Comparison of ENCODE assay signal across 10 cellular contexts in the genomic region with DNA sequence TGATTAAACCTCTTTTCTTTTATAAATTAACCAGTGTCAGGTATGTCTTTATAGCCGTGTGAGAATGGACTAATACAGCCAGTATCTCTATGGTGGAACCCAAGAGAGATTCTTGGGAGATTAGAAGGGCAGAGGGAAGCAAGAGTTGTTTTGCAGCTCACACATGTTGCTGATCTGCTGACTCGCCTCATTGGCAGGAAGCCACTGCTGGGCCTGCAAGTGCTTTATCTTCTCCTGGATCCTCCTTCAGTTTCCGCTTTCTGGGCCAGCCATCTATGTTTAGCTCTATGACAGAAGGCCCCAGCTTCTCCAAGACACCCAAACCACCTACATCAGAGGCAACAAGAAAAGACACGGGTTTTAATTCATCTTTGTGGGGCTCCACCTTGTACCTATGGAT. TPM values are rescaled to one million over a fixed set of nuclear protein-coding genes. Genes with fewer than 3 reads are reported as not detected.
DNase-seq lines count a peak whose midpoint lies in the region; ATAC-seq and TF ChIP-seq lines count a peak whose summit lies in the region.
"Had no signal": no experiment of that assay in that cellular context is flagged by ENCODE, and none has a peak within 500 bp of the region (broad histone marks: within the 10 kb centered on the region; RNA-seq: fewer than 3 reads in every experiment).

No MANE protein-coding gene starts in this region.

- peak overlapping the region; percentile 45 for H2AFZ ChIP-seq in osteoblast (ENCODE audit: low read length)

- TF ChIP-seq CTCF in fibroblast of mammary gland (conservative IDR thresholded peaks at IDR 0.05; ENCODE audit: control insufficient read depth, insufficient read depth, low read depth, low read length) (no peak), osteoblast (IDR thresholded peaks at IDR 0.05; ENCODE audit: extremely low read depth, low read depth, low read length) (no peak)

- no peaks in the 10 kb centered on the region for H3K36me3 ChIP-seq in osteoblast (ENCODE audit: insufficient read depth, low read length)

- peaks cover 6% of the 10 kb centered on the region for H3K27me3 Mint-ChIP-seq in activated CD4-positive, alpha-beta T cell treated with anti-CD3 and anti-CD28 coated beads, Interleukin-2, amount 10 ng/mL, durations not matched to agents 24 days and 14 days

- intact Hi-C loops in activated CD4-positive, alpha-beta T cell treated with anti-CD3 and anti-CD28 coated beads, Interleukin-2, amount 10 ng/mL, durations not matched to agents 24 days and 14 days (cut with micrococcal nuclease) = no loop called here

- no peaks in the 10 kb centered on the region for H3K27me3 ChIP-seq in osteoblast (ENCODE audit: insufficient read depth, low read length)

- H3K4me3 ChIP-seq in fibroblast of mammary gland (ENCODE audit: control insufficient read depth, low read depth, low read length) (no peak overlapping the region), osteoblast (ENCODE audit: insufficient read depth, low read length) (no peak overlapping the region)

- H3K4me1 ChIP-seq in osteoblast (ENCODE audit: insufficient read depth, low read length) = peaks cover 7% of the 10 kb centered on the region

- H3K9me3 Mint-ChIP-seq in activated CD4-positive, alpha-beta T cell treated with anti-CD3 and anti-CD28 coated beads, Interleukin-2, amount 10 ng/mL, durations not matched to agents 24 days and 14 days = peaks cover 5% of the 10 kb centered on the region

- H3K4me1 Mint-ChIP-seq in activated CD4-positive, alpha-beta T cell treated with anti-CD3 and anti-CD28 coated beads, Interleukin-2, amount 10 ng/mL, durations not matched to agents 24 days and 14 days = no peaks in the 10 kb centered on the region

- ATAC-seq in GM19455 (IDR thresholded peaks at IDR 0.05; ENCODE audit: unreplicated experiment) (no peak), GM21529 (IDR thresholded peaks at IDR 0.05; ENCODE audit: unreplicated experiment) (no peak)

- H4K20me1 ChIP-seq in osteoblast (ENCODE audit: insufficient read depth, low read length) = no peaks in the 10 kb centered on the region

- no peaks in the 10 kb centered on the region for H3K36me3 Mint-ChIP-seq in activated CD4-positive, alpha-beta T cell treated with anti-CD3 and anti-CD28 coated beads, Interleukin-2, amount 10 ng/mL, durations not matched to agents 24 days and 14 days (ENCODE audit: low read depth)

- H3K4me2 ChIP-seq in osteoblast (ENCODE audit: insufficient read depth, low read length) = no peak overlapping the region

- no peak overlapping the region for H3K4me3 Mint-ChIP-seq in activated CD4-positive, alpha-beta T cell treated with anti-CD3 and anti-CD28 coated beads, Interleukin-2, amount 10 ng/mL, durations not matched to agents 24 days and 14 days

- no peak overlapping the region for H3K27ac Mint-ChIP-seq in activated CD4-positive, alpha-beta T cell treated with anti-CD3 and anti-CD28 coated beads, Interleukin-2, amount 10 ng/mL, durations not matched to agents 24 days and 14 days

- no peaks in the 10 kb centered on the region for H3K79me2 ChIP-seq in osteoblast (ENCODE audit: insufficient read depth, low read length)

- DNase-seq in EL = peak; percentile 80
- peak; percentile 69 for DNase-seq in SKM-1 treated with dmso at 0.1 percent for 144 hours (lab: John Stamatoyannopoulos, UW; ENCODE audit: unreplicated experiment)
- peak; percentile 95 for DNase-seq in fibroblast of mammary gland (ENCODE audit: low read depth)
- DNase-seq in osteoblast (ENCODE audit: insufficient read length, low spot score, missing footprints) = peak; percentile 79
- no peak for DNase-seq in activated CD4-positive, alpha-beta T cell treated with anti-CD3 and anti-CD28 coated beads, Interleukin-2, amount 10 ng/mL, durations not matched to agents 24 days and 14 days
- no peak for DNase-seq in NCI-H2171 treated with DMSO at 0.1 percent for 48 hours (lab: John Stamatoyannopoulos, UW)
- DNase-seq: NK-92 treated with Interleukin-12 subunit alpha and Interleukin-12 subunit beta, amount 100 ng/mL, for 24 hours had no signal

- no peak overlapping the region for H3K27ac ChIP-seq in osteoblast (ENCODE audit: low read depth, low read length)

- no peaks in the 10 kb centered on the region for H3K9me3 ChIP-seq in osteoblast (ENCODE audit: low read depth, low read length)

RNA-seq across cellular contexts. Expression of a gene that starts 23.4 kb away (rescaled TPM):
- 6.5 and 7.1 TPM in 2 replicates for total RNA-seq in osteoblast
- total RNA-seq in activated CD4-positive, alpha-beta T cell treated with anti-CD3 and anti-CD28 coated beads, Interleukin-2, amount 10 ng/mL, durations not matched to agents 24 days and 14 days = not detected in 2 replicates
- total RNA-seq: activated CD8-positive, alpha-beta memory T cell treated with anti-CD3 and anti-CD28 coated beads for 36 hours had no signal

Comparison
In these comparisons a context has a peak if more than half of its experiments do, and no peak if none do; other contexts are left out.
1. DNase-seq: peak in EL (single experiment), SKM-1 treated with dmso at 0.1 percent for 144 hours (single experiment), fibroblast of mammary gland (single experiment) and osteoblast (single experiment); none in activated CD4-positive, alpha-beta T cell treated with anti-CD3 and anti-CD28 coated beads, Interleukin-2, amount 10 ng/mL, durations not matched to agents 24 days and 14 days (single experiment) and NCI-H2171 treated with DMSO at 0.1 percent for 48 hours (single experiment).